In genomic region chrX:105973387-105973739, GRCh38 we compare ENCODE assay signal across 18 cellular contexts.
"Had no signal": no experiment of that assay in that cellular context is flagged by ENCODE, and none has a peak within 500 bp of the region (broad histone marks: within the 10 kb centered on the region; RNA-seq: fewer than 3 reads in every experiment).

No MANE protein-coding gene starts in this region.

- ATAC-seq: activated T-helper 17 cell treated with anti-CD3 and anti-CD28 coated beads, Interleukin-2, amount 50 U/mL, for 72 hours had no signal

- DNase-seq: activated CD4-positive, alpha-beta memory T cell treated with anti-CD3 and anti-CD28 coated beads for 36 hours; activated CD4-positive, alpha-beta T cell treated with anti-CD3 and anti-CD28 coated beads, Interleukin-2, amount 10 ng/mL, durations not matched to agents 7 days and 5 days; activated CD4-positive, CD25-positive, alpha-beta regulatory T cell; activated CD8-positive, alpha-beta memory T cell treated with anti-CD3 and anti-CD28 coated beads for 24 hours; activated gamma-delta T cell treated with Interleukin-2 at 50 U/mL for 16 hours; activated naive CD4-positive, alpha-beta T cell treated with anti-CD3 and anti-CD28 coated beads, Interleukin-2, amount 10 ng/mL, durations not matched to agents 7 days and 5 days; activated naive CD8-positive, alpha-beta T cell treated with anti-CD3 and anti-CD28 coated beads for 36 hours; activated T-cell treated with anti-CD3 and anti-CD28 coated beads, Interleukin-2, amount 50 U/mL, for 48 hours; MG63; NCI-H1105; NCI-H1436 treated with DMSO at 0.1 percent for 48 hours; NCI-H187; NCI-H2081; NCI-H510A treated with DMSO at 0.1 percent for 48 hours; NCI-H69; PC-9; SHP77 treated with DMSO at 0.1 percent for 48 hours had no signal

- H3K9me3 ChIP-seq: MG63 had no signal

- H3K4me3 ChIP-seq: MG63, PC-9 had no signal

- H3K36me3 ChIP-seq: MG63 had no signal

- H3K27ac ChIP-seq: PC-9 had no signal

- H3K4me2 ChIP-seq: PC-9 had no signal

- H2AFZ ChIP-seq: PC-9 had no signal

- H3K27me3 ChIP-seq: MG63 had no signal
